ENCODE assay signal across 9 cellular contexts in the genomic region with DNA sequence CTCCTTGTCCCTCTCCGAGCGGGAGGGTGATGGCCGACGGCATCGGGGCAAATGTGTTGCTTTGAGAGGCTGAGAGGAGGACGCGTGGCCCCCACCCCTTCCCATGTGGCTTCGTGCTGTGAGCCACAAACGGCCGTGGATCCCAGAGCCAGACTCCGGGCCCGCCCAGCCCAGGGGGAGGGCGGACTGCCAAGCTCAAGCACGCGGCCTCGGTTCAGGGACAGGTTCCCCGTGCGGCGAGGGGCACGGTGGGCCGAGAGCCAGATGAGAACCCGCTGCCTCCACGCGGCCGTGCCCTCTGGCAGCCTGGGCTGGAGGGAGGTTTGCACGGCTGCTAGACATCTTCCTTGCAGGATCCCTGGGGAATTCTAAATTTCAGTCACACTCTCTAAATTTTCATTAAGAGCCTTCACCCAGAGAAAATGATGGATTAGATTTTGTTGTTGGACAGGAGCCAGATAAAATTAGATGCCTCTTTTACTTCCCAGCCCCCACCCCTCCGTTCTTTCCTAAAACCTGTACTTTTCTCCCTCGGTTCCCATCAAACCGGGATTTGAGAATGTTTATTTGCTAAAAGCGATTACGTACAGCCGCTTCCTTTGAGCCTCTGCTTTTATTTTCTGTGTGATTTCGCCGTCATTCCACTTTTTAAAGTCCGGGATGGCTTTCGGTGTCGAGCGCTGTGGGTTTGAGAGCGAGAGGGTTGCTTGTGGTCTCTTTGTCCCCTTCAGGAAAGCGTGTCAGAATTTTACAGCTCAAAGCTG. TPM values are rescaled to one million over a fixed set of nuclear protein-coding genes. Genes with fewer than 3 reads are reported as not detected.
DNase-seq lines count a peak whose midpoint lies in the region; ATAC-seq and TF ChIP-seq lines count a peak whose summit lies in the region.
"Had no signal": no experiment of that assay in that cellular context is flagged by ENCODE, and none has a peak within 500 bp of the region (broad histone marks: within the 10 kb centered on the region; RNA-seq: fewer than 3 reads in every experiment).

No MANE protein-coding gene starts in this region.

- H3K9me2 ChIP-seq in GM23248 (ENCODE audit: insufficient read depth) = no peaks in the 10 kb centered on the region

- H3K27ac ChIP-seq in GM23248 = no peak overlapping the region

- in situ Hi-C loops in GM23248 (cut with MboI) = no loop called here

- peaks cover 11% of the 10 kb centered on the region for H3K9me3 Mint-ChIP-seq in glutamatergic neuron (ENCODE audit: unreplicated experiment)

- no peak for ATAC-seq in GM21390 (IDR thresholded peaks at IDR 0.05; ENCODE audit: unreplicated experiment)
- ATAC-seq in HG03280 (IDR thresholded peaks at IDR 0.05; ENCODE audit: unreplicated experiment) = no peak

- peak; percentile 59 for DNase-seq in GM23248
- peak; percentile 57 for DNase-seq in RPMI8226
- DNase-seq in glutamatergic neuron = no peak
- no peak for DNase-seq in skeletal muscle cell (ENCODE audit: low read depth)
- DNase-seq in T1000 (lab: John Stamatoyannopoulos, UW) = no peak

- no peaks in the 10 kb centered on the region for H3K36me3 Mint-ChIP-seq in glutamatergic neuron (ENCODE audit: unreplicated experiment)

- H3K4me1 ChIP-seq in GM23248 (ENCODE audit: insufficient read depth) = no peaks in the 10 kb centered on the region

- peak overlapping the region; percentile 41 for H3K27ac Mint-ChIP-seq in glutamatergic neuron (ENCODE audit: unreplicated experiment)

- peaks cover 4% of the 10 kb centered on the region for H3K4me1 Mint-ChIP-seq in glutamatergic neuron (ENCODE audit: low read depth, unreplicated experiment)

- no peaks in the 10 kb centered on the region for H4K20me1 ChIP-seq in GM23248 (ENCODE audit: insufficient read depth)

- peaks cover 13% of the 10 kb centered on the region for H3K27me3 ChIP-seq in GM23248 (replicated peaks; ENCODE audit: insufficient read depth)

- no peaks in the 10 kb centered on the region for H3K79me2 ChIP-seq in GM23248 (ENCODE audit: insufficient read depth)

- H3K36me3 ChIP-seq in GM23248 (ENCODE audit: low read depth) = no peaks in the 10 kb centered on the region

- H3K4me3 ChIP-seq in GM23248 (peak overlapping the region; percentile 44), skeletal muscle cell (ENCODE audit: low read depth, low read length) (peak overlapping the region; percentile 15)

- H2AFZ ChIP-seq in GM23248 = peak overlapping the region; percentile 69

- H3K9ac ChIP-seq in GM23248 = peak overlapping the region; percentile 16; the same call in 1 of the 2 replicates

- H3K9me3 ChIP-seq in GM23248 (ENCODE audit: low read depth) = no peaks in the 10 kb centered on the region

- 4% methylated on average over 40 of the region's 40 CpGs for whole genome bisulfite sequencing in GM23248 (ENCODE audit: low coverage in 1 of 2, low lambda C conversion rate in 2 of 2, missing lambda C conversion rate in 2 of 2), 2 experiments

- no peak for TF ChIP-seq CTCF in glutamatergic neuron (IDR thresholded peaks at IDR 0.05; ENCODE audit: partially characterized antibody, unreplicated experiment)

- H3K27me3 Mint-ChIP-seq in glutamatergic neuron (ENCODE audit: unreplicated experiment) = peaks cover 4% of the 10 kb centered on the region

- peak overlapping the region; percentile 65 for H3K4me2 ChIP-seq in GM23248 (ENCODE audit: unreplicated experiment)

- H3K4me3 Mint-ChIP-seq in glutamatergic neuron (ENCODE audit: unreplicated experiment) = peak overlapping the region; percentile 35

- no peaks in the 10 kb centered on the region for H3F3A ChIP-seq in GM23248 (ENCODE audit: insufficient read depth)

RNA-seq across cellular contexts. Expression of a gene that starts 24.9 kb away (rescaled TPM):
- total RNA-seq in GM23248 (2014; rRNA removed; shearing (Covaris generic)) = not detected in 2 replicates
- polyA plus RNA-seq in GM23248 (2016; fragmentation: Nextera tagmentation; extraction: Ambion mirVana) = not detected in 2 replicates
- total RNA-seq in glutamatergic neuron (ENCODE audit: unreplicated experiment) = not detected
- total RNA-seq: T-helper 1 cell treated with Interleukin-12 subunit alpha and Interleukin-12 subunit beta and Interleukin-4 antibody, amounts not matched to agents 30 ng/mL and 1 ng/mL, for 36 hours had no signal
- polyA plus RNA-seq: adipose tissue had no signal

RNA-seq across cellular contexts. Expression of a gene that starts 37.1 kb away (rescaled TPM):
- total RNA-seq in GM23248 (2014; rRNA removed; shearing (Covaris generic)) = 9.1 and 13.1 TPM in 2 replicates
- polyA plus RNA-seq in GM23248 (2016; fragmentation: Nextera tagmentation; extraction: Ambion mirVana) = 8.0 and 8.8 TPM in 2 replicates
- 49.2 TPM for total RNA-seq in glutamatergic neuron (ENCODE audit: unreplicated experiment)

RNA-seq across cellular contexts. Expression of a gene that starts 37.3 kb away (rescaled TPM):
- 44.6 and 54.3 TPM in 2 replicates for total RNA-seq in GM23248 (2014; rRNA removed; shearing (Covaris generic))
- 15.4 and 19.1 TPM in 2 replicates for polyA plus RNA-seq in GM23248 (2016; fragmentation: Nextera tagmentation; extraction: Ambion mirVana)
- total RNA-seq in glutamatergic neuron (ENCODE audit: unreplicated experiment) = 28.5 TPM

Comparison
In these comparisons a context has a peak if more than half of its experiments do, and no peak if none do; other contexts are left out.
1. DNase-seq: peak in GM23248 (single experiment) and RPMI8226 (single experiment); none in glutamatergic neuron (single experiment), skeletal muscle cell (single experiment) and T1000 (single experiment).